Comparison of ENCODE assay signal across 8 cellular contexts in the genomic region with DNA sequence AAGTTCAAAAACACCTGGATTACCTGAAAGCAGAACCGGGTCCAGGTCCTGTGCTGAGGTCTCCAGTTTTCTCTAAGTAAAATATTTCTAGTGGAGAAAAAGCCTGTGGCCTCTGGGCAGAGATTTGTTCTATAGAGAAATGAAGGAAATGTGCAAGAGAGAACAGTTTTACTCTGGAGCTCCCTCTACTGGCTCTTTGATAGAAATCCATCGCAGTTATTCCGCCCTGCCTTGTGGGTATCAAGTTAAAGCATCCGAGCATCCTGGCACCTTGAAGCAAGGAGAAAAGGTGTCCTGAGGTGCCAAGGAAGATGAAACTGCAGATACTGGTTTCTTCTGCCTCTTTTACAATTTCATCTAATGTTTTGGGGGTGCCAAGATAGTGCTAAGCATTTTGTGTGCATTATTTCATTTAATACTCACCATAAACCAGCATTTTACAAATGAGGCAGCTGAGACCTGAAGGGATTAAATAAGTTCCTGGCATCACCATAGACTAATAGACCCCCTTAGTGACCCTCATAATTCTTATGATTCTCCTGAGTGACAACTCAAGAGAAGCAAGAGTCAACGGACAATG.
A peak's percentile ranks its signal among the peaks of the same experiment; 100 is the strongest.
DNase-seq lines count a peak whose midpoint lies in the region; ATAC-seq and TF ChIP-seq lines count a peak whose summit lies in the region.

No MANE protein-coding gene starts in this region.

- CTCF ChIA-PET in AG04450 (lab: Charles Lee): interaction anchor here (0.7 to 4.5 kb wide), 26 partner anchors 8 to 288 kb away, joined by 3 to 29 read pairs (median 4); no protein-coding TSS in a partner anchor

- no peak overlapping the region for H3K27ac ChIP-seq in AG04450 (ENCODE audit: low read depth, low read length)

- H3K36me3 Mint-ChIP-seq in endothelial cell (ENCODE audit: low read depth, unreplicated experiment): no peaks in the 10 kb centered on the region

- H3K27me3 ChIP-seq in AG04450 (ENCODE audit: control insufficient read depth, insufficient read depth, low read length): peaks cover 24% of the 10 kb centered on the region

- H3K9me3 Mint-ChIP-seq in endothelial cell (ENCODE audit: unreplicated experiment): no peaks in the 10 kb centered on the region

- no peak overlapping the region for H3K27ac Mint-ChIP-seq in endothelial cell (ENCODE audit: unreplicated experiment)

- no peak overlapping the region for H3K4me3 Mint-ChIP-seq in endothelial cell (ENCODE audit: unreplicated experiment)

- ATAC-seq in GM18498 (IDR thresholded peaks at IDR 0.05; ENCODE audit: unreplicated experiment): peak; percentile 74

- H3K9me3 ChIP-seq in AG04450 (ENCODE audit: control insufficient read depth, insufficient read depth, low read length): no peaks in the 10 kb centered on the region

- no peaks in the 10 kb centered on the region for H3K4me1 Mint-ChIP-seq in endothelial cell (ENCODE audit: unreplicated experiment)

- H3K4me3 ChIP-seq in AG04450 (ENCODE audit: low read depth, low read length): no peak overlapping the region

- H3K27me3 Mint-ChIP-seq in endothelial cell (ENCODE audit: unreplicated experiment): no peaks in the 10 kb centered on the region

- POLR2A ChIA-PET in AG04450 (lab: Yijun Ruan, JAX): no interaction called here

- peak; percentile 27 for DNase-seq in AG04450 (ENCODE audit: low read depth, low spot score)
- peak; percentile 60 for DNase-seq in HuH-7 (ENCODE audit: low spot score)
- peak; percentile 70 for DNase-seq in OCI-M1 (lab: John Stamatoyannopoulos, UW)
- no peak for DNase-seq in endothelial cell (ENCODE audit: low spot score)
- peak; percentile 19 for DNase-seq in non-pigmented ciliary epithelial cell (ENCODE audit: low read depth)
- DNase-seq in foreskin melanocyte: no peak
- no peak for DNase-seq in occipital lobe (lab: John Stamatoyannopoulos, UW)

- TF ChIP-seq CTCF in AG04450 (IDR thresholded peaks at IDR 0.05; ENCODE audit: low read depth, low read length): peak; percentile 80
- peak; percentile 75 for TF ChIP-seq CTCF in endothelial cell (IDR thresholded peaks at IDR 0.05; ENCODE audit: unreplicated experiment)

Comparison
In these comparisons a context has a peak if more than half of its experiments do, and no peak if none do; other contexts are left out.
1. DNase-seq: peak in AG04450 (single experiment), HuH-7 (single experiment), OCI-M1 (single experiment) and non-pigmented ciliary epithelial cell (single experiment); none in endothelial cell (single experiment), foreskin melanocyte (single experiment) and occipital lobe (single experiment).